In genomic region chr10:78442836-78443550, GRCh38 we compare ENCODE assay signal across 18 cellular contexts.
A peak's percentile ranks its signal among the peaks of the same experiment; 100 is the strongest.
DNase-seq lines count a peak whose midpoint lies in the region; ATAC-seq and TF ChIP-seq lines count a peak whose summit lies in the region.
"Had no signal": no experiment of that assay in that cellular context is flagged by ENCODE, and none has a peak within 500 bp of the region (broad histone marks: within the 10 kb centered on the region; RNA-seq: fewer than 3 reads in every experiment).

No MANE protein-coding gene starts in this region.

- TF ChIP-seq RAD21 in IMR-90 (IDR thresholded peaks at IDR 0.05; ENCODE audit: low read length): no peak

- peak overlapping the region; percentile 52; the same call in 1 of the 3 replicates for H2BK15ac ChIP-seq in IMR-90 (ENCODE audit: low read depth, low read length)
- no peak overlapping the region for H2BK15ac ChIP-seq in mesenchymal stem cell (ENCODE audit: low read depth, poor library complexity, severe bottlenecking)

- H2BK5ac ChIP-seq in IMR-90 (ENCODE audit: low read depth, low read length, poor library complexity, severe bottlenecking) (no peak overlapping the region), mesenchymal stem cell (ENCODE audit: low read depth, low read length, poor library complexity, severe bottlenecking) (no peak overlapping the region)

- H3K4me3 ChIP-seq in BLaER1 treated with 17β-estradiol and CSF1 and Interleukin-3, amounts not matched to agents 10 nM and 100 nM: no peak overlapping the region
- no peak overlapping the region for H3K4me3 ChIP-seq in IMR-90 (ENCODE audit: insufficient read depth, low read depth, low read length)
- H3K4me3 ChIP-seq in mesenchymal stem cell (ENCODE audit: insufficient read depth in 1 of 2, low read depth in 1 of 2, low read length in 2 of 2): no peak overlapping the region
- H3K4me3 ChIP-seq: PC-9 had no signal

- peak overlapping the region; percentile 14 to 17 for H2BK12ac ChIP-seq in mesenchymal stem cell (ENCODE audit: low read length in 2 of 2)

- H4K8ac ChIP-seq in IMR-90 (ENCODE audit: low read depth in 2 of 2, low read length in 2 of 2) (no peak overlapping the region), mesenchymal stem cell (ENCODE audit: low read length) (no peak overlapping the region)

- ATAC-seq in IMR-90 (ENCODE audit: low read depth): no peak
- peak; percentile 22 for ATAC-seq in stimulated activated effector memory CD8-positive, alpha-beta T cell treated with anti-CD3 and anti-CD28 coated beads, Interleukin-12 subunit alpha, Interleukin-12 subunit beta, amount 100 ng/mL, for 72 hours
- ATAC-seq in HG03097 (IDR thresholded peaks at IDR 0.05; ENCODE audit: low FRiP score, unreplicated experiment): no peak

- DNase-seq in IMR-90: no peak
- DNase-seq in mesenchymal stem cell: no peak
- DNase-seq in stimulated activated effector memory CD8-positive, alpha-beta T cell treated with anti-CD3 and anti-CD28 coated beads, Interleukin-12 subunit alpha, Interleukin-12 subunit beta, amount 100 ng/mL, for 72 hours (ENCODE audit: low spot score in 2 of 2): no peak
- DNase-seq in activated CD8-positive, alpha-beta memory T cell treated with anti-CD3 and anti-CD28 coated beads, Interleukin-2, amount 50 U/mL, for 48 hours: no peak
- no peak for DNase-seq in erythroblast (lab: John Stamatoyannopoulos, UW)
- DNase-seq: ACHN; CD8-positive, alpha-beta memory T cell; DMS153; EL; KG1; NCI-H1048; NCI-H146; NCI-H345; NCI-H748 treated with DMSO at 0.1 percent for 48 hours; PC-9 had no signal

- H2AK5ac ChIP-seq in IMR-90 (ENCODE audit: low read depth, low read length) (peak overlapping the region; percentile 97), mesenchymal stem cell (ENCODE audit: low read length, severe bottlenecking) (no peak overlapping the region)

- H2AK9ac ChIP-seq in IMR-90 (replicated peaks; ENCODE audit: low read depth, low read length, poor library complexity): peak overlapping the region; percentile 52

- H3K4me1 ChIP-seq in BLaER1 treated with 17β-estradiol and CSF1 and Interleukin-3, amounts not matched to agents 10 nM and 100 nM: peaks cover 0 to 44% (median 37%) of the 10 kb centered on the region in 10 experiments; a peak in 19 of 20 replicates
- H3K4me1 ChIP-seq in IMR-90 (ENCODE audit: control insufficient read depth, insufficient read depth, low read length): peaks cover 10% of the 10 kb centered on the region
- H3K4me1 ChIP-seq in mesenchymal stem cell (ENCODE audit: control insufficient read depth, insufficient read depth, low read depth, low read length): peaks cover 3% of the 10 kb centered on the region

- H3K36me3 Mint-ChIP-seq in stimulated activated effector memory CD8-positive, alpha-beta T cell treated with anti-CD3 and anti-CD28 coated beads, Interleukin-12 subunit alpha, Interleukin-12 subunit beta, amount 100 ng/mL, for 72 hours: no peaks in the 10 kb centered on the region
- H3K36me3 Mint-ChIP-seq: CD8-positive, alpha-beta memory T cell had no signal

- H3K4me2 ChIP-seq in BLaER1 treated with 17β-estradiol and CSF1 and Interleukin-3, amounts not matched to agents 10 nM and 100 nM: peak overlapping the region in 9 of 11 experiments; percentile 66 to 91 (median 77); a peak in 18 of 22 replicates
- no peak overlapping the region for H3K4me2 ChIP-seq in IMR-90 (ENCODE audit: low read depth, low read length)
- no peak overlapping the region for H3K4me2 ChIP-seq in mesenchymal stem cell (ENCODE audit: low read length, poor library complexity, severe bottlenecking)
- H3K4me2 ChIP-seq: PC-9 had no signal

- dilution Hi-C loops in IMR-90 (cut with HindIII; ENCODE audit: low sequenced_read_pairs, unreplicated experiment): no loop called here

- BruUV-seq in IMR-90 (replicated peaks; lab: Mats Ljungman, UMichigan): no TSS peak

- H3K18ac ChIP-seq in IMR-90 (ENCODE audit: low read depth, low read length) (no peak overlapping the region), mesenchymal stem cell (ENCODE audit: low read depth in 1 of 2, low read length in 2 of 2) (peak overlapping the region in 1 of 2 experiments; percentile 40)

- H3K27me3 ChIP-seq in BLaER1 treated with 17β-estradiol and CSF1 and Interleukin-3, amounts not matched to agents 10 nM and 100 nM: no peaks in the 10 kb centered on the region
- H3K27me3 ChIP-seq in IMR-90 (ENCODE audit: control insufficient read depth, insufficient read depth, low read length) (peaks cover 2% of the 10 kb centered on the region; the same call in 1 of the 2 replicates), mesenchymal stem cell (ENCODE audit: control insufficient read depth in 1 of 2, insufficient read depth in 1 of 2, low read length in 2 of 2) (peaks cover 3 to 9% of the 10 kb centered on the region in 2 experiments)

- H3K9me1 ChIP-seq in IMR-90 (ENCODE audit: insufficient read depth, low read length): peaks cover 24% of the 10 kb centered on the region

- peaks cover 3% of the 10 kb centered on the region for H3K4me1 Mint-ChIP-seq in stimulated activated effector memory CD8-positive, alpha-beta T cell treated with anti-CD3 and anti-CD28 coated beads, Interleukin-12 subunit alpha, Interleukin-12 subunit beta, amount 100 ng/mL, for 72 hours
- H3K4me1 Mint-ChIP-seq: B cell; CD8-positive, alpha-beta memory T cell had no signal

- no peak overlapping the region for H3K9ac ChIP-seq in BLaER1 treated with 17β-estradiol and CSF1 and Interleukin-3, amounts not matched to agents 10 nM and 100 nM
- no peak overlapping the region for H3K9ac ChIP-seq in IMR-90 (ENCODE audit: low read depth, low read length)
- H3K9ac ChIP-seq in mesenchymal stem cell (ENCODE audit: low read length): no peak overlapping the region

- H4K20me1 ChIP-seq in BLaER1 treated with 17β-estradiol and CSF1 and Interleukin-3, amounts not matched to agents 10 nM and 100 nM: no peaks in the 10 kb centered on the region
- H4K20me1 ChIP-seq in IMR-90 (ENCODE audit: insufficient read depth, low read length): peaks cover 3% of the 10 kb centered on the region; the same call in 1 of the 2 replicates

- peak overlapping the region; percentile 35; the same call in 1 of the 2 replicates for H3K4ac ChIP-seq in IMR-90 (ENCODE audit: low read depth, low read length)
- no peak overlapping the region for H3K4ac ChIP-seq in mesenchymal stem cell (ENCODE audit: low read depth in 1 of 2, low read length in 2 of 2)

- peaks cover 0 to 2% of the 10 kb centered on the region in 2 experiments; a peak in 1 of 4 replicates for H3K79me1 ChIP-seq in IMR-90 (ENCODE audit: low read depth in 1 of 2, low read length in 2 of 2)
- no peaks in the 10 kb centered on the region for H3K79me1 ChIP-seq in mesenchymal stem cell (replicated peaks; ENCODE audit: low read length, poor library complexity, severe bottlenecking)

- in situ Hi-C loops in IMR-90 (cut with MboI; ENCODE audit: low sequenced_read_pairs): no loop called here

- intact Hi-C loops in IMR-90 (cut with micrococcal nuclease): no loop called here

- H3K4me3 Mint-ChIP-seq in stimulated activated effector memory CD8-positive, alpha-beta T cell treated with anti-CD3 and anti-CD28 coated beads, Interleukin-12 subunit alpha, Interleukin-12 subunit beta, amount 100 ng/mL, for 72 hours: no peak overlapping the region
- H3K4me3 Mint-ChIP-seq: B cell; CD8-positive, alpha-beta memory T cell had no signal

- H3K27ac Mint-ChIP-seq in stimulated activated effector memory CD8-positive, alpha-beta T cell treated with anti-CD3 and anti-CD28 coated beads, Interleukin-12 subunit alpha, Interleukin-12 subunit beta, amount 100 ng/mL, for 72 hours: no peak overlapping the region
- H3K27ac Mint-ChIP-seq: B cell had no signal

- TF ChIP-seq POLR2A in IMR-90 (IDR thresholded peaks at IDR 0.05; ENCODE audit: low read depth, low read length) (no peak), erythroblast (IDR thresholded peaks at IDR 0.05; ENCODE audit: low read length) (no peak)

- H2BK20ac ChIP-seq in IMR-90 (ENCODE audit: low read depth, low read length): no peak overlapping the region; the same call in 1 of the 2 replicates

- CTCF ChIA-PET in IMR-90 (lab: Yijun Ruan, JAX): no interaction called here

- peak overlapping the region; percentile 65 for H2AFZ ChIP-seq in IMR-90 (replicated peaks; ENCODE audit: low read length, poor library complexity)
- no peak overlapping the region for H2AFZ ChIP-seq in mesenchymal stem cell (ENCODE audit: low read depth, low read length)
- H2AFZ ChIP-seq: PC-9 had no signal

- H4K5ac ChIP-seq in IMR-90 (ENCODE audit: low read depth, low read length): no peak overlapping the region

- WGBS in IMR-90 (ENCODE audit: extremely low coverage in 2 of 2, insufficient read length in 1 of 2), 2 experiments: 87% methylated on average over 6 of the region's 13 CpGs; no CpG with 5 or more reads in 1 of the 2 experiments
- WGBS in mesenchymal stem cell: 92% methylated on average over 13 of the region's 13 CpGs

- H3K27ac ChIP-seq in BLaER1 treated with 17β-estradiol and CSF1 and Interleukin-3, amounts not matched to agents 10 nM and 100 nM: peak overlapping the region in 1 of 11 experiments; percentile 3; a peak in 1 of 22 replicates
- H3K27ac ChIP-seq in IMR-90 (ENCODE audit: insufficient read depth, low read length) (no peak overlapping the region), mesenchymal stem cell (ENCODE audit: low read length, poor library complexity, severe bottlenecking) (no peak overlapping the region)
- H3K27ac ChIP-seq: PC-9 had no signal

- H3K36me3 ChIP-seq in BLaER1 treated with 17β-estradiol and CSF1 and Interleukin-3, amounts not matched to agents 10 nM and 100 nM: no peaks in the 10 kb centered on the region
- H3K36me3 ChIP-seq in IMR-90 (ENCODE audit: control insufficient read depth, insufficient read depth, low read length): no peaks in the 10 kb centered on the region
- no peaks in the 10 kb centered on the region for H3K36me3 ChIP-seq in mesenchymal stem cell (ENCODE audit: control insufficient read depth in 1 of 2, insufficient read depth in 2 of 2, low read depth in 1 of 2, low read length in 2 of 2)

- no peaks in the 10 kb centered on the region for H3K9me3 ChIP-seq in BLaER1 treated with 17β-estradiol and CSF1 and Interleukin-3, amounts not matched to agents 10 nM and 100 nM (replicated peaks in 1 of 11)
- H3K9me3 ChIP-seq in IMR-90 (ENCODE audit: control insufficient read depth, insufficient read depth, low read length) (no peaks in the 10 kb centered on the region), mesenchymal stem cell (ENCODE audit: control insufficient read depth, low read length) (no peaks in the 10 kb centered on the region)

- H3K23ac ChIP-seq in IMR-90 (ENCODE audit: low read depth, low read length) (no peak overlapping the region), mesenchymal stem cell (ENCODE audit: low read length in 2 of 2) (no peak overlapping the region)

- TF ChIP-seq CTCF in IMR-90 (conservative IDR thresholded peaks at IDR 0.05; ENCODE audit: low read depth, low read length): no peak

- no peak overlapping the region for H3K56ac ChIP-seq in IMR-90 (ENCODE audit: extremely low read depth, insufficient read depth, low read length)

- H3K9me3 Mint-ChIP-seq in stimulated activated effector memory CD8-positive, alpha-beta T cell treated with anti-CD3 and anti-CD28 coated beads, Interleukin-12 subunit alpha, Interleukin-12 subunit beta, amount 100 ng/mL, for 72 hours: no peaks in the 10 kb centered on the region

- POLR2A ChIA-PET in IMR-90 (lab: Charles Lee; ENCODE audit: unreplicated experiment): no interaction called here

- H2BK120ac ChIP-seq in IMR-90 (ENCODE audit: low read depth, low read length): 0 out of 2 replicates have a peak overlapping the region, but pooled peaks have one; percentile 19
- no peak overlapping the region for H2BK120ac ChIP-seq in mesenchymal stem cell (ENCODE audit: low read depth, low read length)

- 0 out of 2 replicates have a peak overlapping the region, but pooled peaks have one; percentile 49 for H3K14ac ChIP-seq in IMR-90 (replicated peaks; ENCODE audit: low read depth, low read length)
- peak overlapping the region in 1 of 2 experiments; percentile 37 for H3K14ac ChIP-seq in mesenchymal stem cell (ENCODE audit: low read length in 2 of 2)

- H4K91ac ChIP-seq in IMR-90 (ENCODE audit: insufficient read depth, low read depth, low read length) (no peak overlapping the region), mesenchymal stem cell (ENCODE audit: low read length) (peak overlapping the region; percentile 9)

Comparison
In these comparisons a context has a peak if more than half of its experiments do, and no peak if none do; other contexts are left out.
1. H3K4me2 ChIP-seq: peak in BLaER1 treated with 17β-estradiol and CSF1 and Interleukin-3, amounts not matched to agents 10 nM and 100 nM (9 of 11); none in IMR-90 (single experiment) and mesenchymal stem cell (single experiment).